ENCODE assay signal across 13 cellular contexts in the genomic region with DNA sequence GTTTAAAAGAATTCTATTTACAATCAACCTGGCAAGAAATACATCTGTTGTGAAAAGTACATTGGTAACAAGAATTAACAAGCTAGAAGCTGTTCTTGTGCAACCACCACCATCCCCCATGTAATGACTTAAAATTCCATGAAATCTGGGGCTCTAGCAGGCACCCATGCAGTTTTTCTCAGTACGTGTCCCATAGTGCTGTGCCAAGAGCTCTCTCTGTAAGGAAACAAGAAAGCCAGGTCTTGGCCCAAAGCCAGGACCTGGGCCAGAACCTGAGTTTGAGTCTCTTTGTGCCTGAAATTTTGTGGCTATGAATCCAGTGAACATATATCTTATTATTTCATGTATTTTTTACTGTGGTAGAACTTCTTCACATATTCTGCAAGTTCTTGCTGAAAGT. TPM values are rescaled to one million over a fixed set of nuclear protein-coding genes. Genes with fewer than 3 reads are reported as not detected.
DNase-seq lines count a peak whose midpoint lies in the region; ATAC-seq, FAIRE-seq and TF ChIP-seq lines count a peak whose summit lies in the region.
"Had no signal": no experiment of that assay in that cellular context is flagged by ENCODE, and none has a peak within 500 bp of the region (broad histone marks: within the 10 kb centered on the region; RNA-seq: fewer than 3 reads in every experiment).

No MANE protein-coding gene starts in this region.

- H3K9me3 Mint-ChIP-seq in activated naive CD8-positive, alpha-beta T cell treated with anti-CD3 and anti-CD28 coated beads for 36 hours, result no peaks in the 10 kb centered on the region
- H3K9me3 Mint-ChIP-seq: activated T-helper 17 cell treated with anti-CD3 and anti-CD28 coated beads, Interleukin-2, amount 50 U/mL, for 72 hours; natural killer cell had no signal

- WGBS in body of pancreas, 2 donors, result 0 to 12% methylated on average over 1 of the region's 1 CpG

- no peak overlapping the region for H3K27ac Mint-ChIP-seq in activated naive CD8-positive, alpha-beta T cell treated with anti-CD3 and anti-CD28 coated beads for 36 hours
- H3K27ac Mint-ChIP-seq: activated T-helper 17 cell treated with anti-CD3 and anti-CD28 coated beads, Interleukin-2, amount 50 U/mL, for 72 hours; natural killer cell had no signal

- FAIRE-seq in keratinocyte (lab: Jason Lieb, UNC), result no peak

- H3K9ac ChIP-seq in keratinocyte (ENCODE audit: control insufficient read depth, extremely low read depth, insufficient read depth, low read length), result no peak overlapping the region

- peaks cover 34% of the 10 kb centered on the region for H3K4me1 Mint-ChIP-seq in activated naive CD8-positive, alpha-beta T cell treated with anti-CD3 and anti-CD28 coated beads for 36 hours

- TF ChIP-seq CTCF in HFF-Myc (IDR thresholded peaks at IDR 0.05; ENCODE audit: low read depth, low read length, missing control alignments), result no peak
- TF ChIP-seq CTCF in body of pancreas (IDR thresholded peaks at IDR 0.05), result no peak
- no peak for TF ChIP-seq CTCF in keratinocyte (optimal IDR thresholded peaks at IDR 0.05 in 1 of 3, IDR thresholded peaks at IDR 0.05 in 1 of 3, conservative IDR thresholded peaks at IDR 0.05 in 1 of 3; ENCODE audit: extremely low read depth in 1 of 3, insufficient read depth in 2 of 3, low read length in 3 of 3)

- no peak for ATAC-seq in body of pancreas
- no peak for ATAC-seq in GM19035 (IDR thresholded peaks at IDR 0.05; ENCODE audit: unreplicated experiment)
- ATAC-seq: activated T-helper 17 cell treated with anti-CD3 and anti-CD28 coated beads, Interleukin-2, amount 50 U/mL, for 72 hours; natural killer cell had no signal

- no peak for TF ChIP-seq POLR2A in body of pancreas (IDR thresholded peaks at IDR 0.05)

- H3K4me3 ChIP-seq in HFF-Myc (replicated peaks; ENCODE audit: low read depth, low read length) (no peak overlapping the region), body of pancreas (no peak overlapping the region), keratinocyte (ENCODE audit: control insufficient read depth in 2 of 3, extremely low read depth in 1 of 3, insufficient read depth in 2 of 3, low read depth in 1 of 3, low read length in 3 of 3) (no peak overlapping the region)

- no peak overlapping the region for H2AFZ ChIP-seq in keratinocyte (ENCODE audit: control insufficient read depth, low read length)

- H3K36me3 ChIP-seq in body of pancreas (replicated peaks in 1 of 2; ENCODE audit: insufficient read depth in 1 of 2, low read depth in 2 of 2) (no peaks in the 10 kb centered on the region), keratinocyte (ENCODE audit: control insufficient read depth in 2 of 2, extremely low read depth in 1 of 2, insufficient read depth in 2 of 2, low read length in 2 of 2) (no peaks in the 10 kb centered on the region)

- no peaks in the 10 kb centered on the region for H3K27me3 Mint-ChIP-seq in activated naive CD8-positive, alpha-beta T cell treated with anti-CD3 and anti-CD28 coated beads for 36 hours
- H3K27me3 Mint-ChIP-seq: activated T-helper 17 cell treated with anti-CD3 and anti-CD28 coated beads, Interleukin-2, amount 50 U/mL, for 72 hours had no signal

- intact Hi-C loops in body of pancreas (cut with DNase I), result no loop called here

- H3K4me1 ChIP-seq in body of pancreas, result peaks cover 30% of the 10 kb centered on the region
- peaks cover 31% of the 10 kb centered on the region for H3K4me1 ChIP-seq in keratinocyte (ENCODE audit: control insufficient read depth, extremely low read depth, insufficient read depth, low read length)

- peaks cover 24% of the 10 kb centered on the region for H3K79me2 ChIP-seq in keratinocyte (ENCODE audit: control insufficient read depth, insufficient read depth, low read length)

- no peak overlapping the region for H3K27ac ChIP-seq in body of pancreas
- H3K27ac ChIP-seq in keratinocyte (ENCODE audit: control insufficient read depth, insufficient read depth, low read length), result no peak overlapping the region

- dilution Hi-C loops in keratinocyte (cut with MboI; ENCODE audit: extremely low pct_ligation_motif_present, low sequenced_read_pairs), result no loop called here

- H4K20me1 ChIP-seq in keratinocyte (ENCODE audit: control insufficient read depth, extremely low read depth, insufficient read depth, low read length), result no peaks in the 10 kb centered on the region

- peak overlapping the region; percentile 23 for H3K4me2 ChIP-seq in keratinocyte (ENCODE audit: control insufficient read depth, extremely low read depth, insufficient read depth, low read depth, low read length)

- H3K4me3 Mint-ChIP-seq in activated naive CD8-positive, alpha-beta T cell treated with anti-CD3 and anti-CD28 coated beads for 36 hours, result no peak overlapping the region
- H3K4me3 Mint-ChIP-seq: activated T-helper 17 cell treated with anti-CD3 and anti-CD28 coated beads, Interleukin-2, amount 50 U/mL, for 72 hours; natural killer cell had no signal

- H3K36me3 Mint-ChIP-seq in activated naive CD8-positive, alpha-beta T cell treated with anti-CD3 and anti-CD28 coated beads for 36 hours, result peaks cover 1% of the 10 kb centered on the region
- H3K36me3 Mint-ChIP-seq: natural killer cell had no signal

- H3K9me3 ChIP-seq in body of pancreas, result no peaks in the 10 kb centered on the region
- H3K9me3 ChIP-seq in keratinocyte (ENCODE audit: control insufficient read depth, low read depth, low read length), result no peaks in the 10 kb centered on the region

- H3K9me1 ChIP-seq in keratinocyte (ENCODE audit: control insufficient read depth, extremely low read depth, insufficient read depth, low read length), result no peaks in the 10 kb centered on the region

- H3K27me3 ChIP-seq in body of pancreas, result no peaks in the 10 kb centered on the region
- H3K27me3 ChIP-seq in keratinocyte (ENCODE audit: control insufficient read depth, extremely low read depth, insufficient read depth, low read length), result no peaks in the 10 kb centered on the region

- DNase-seq in AG08395 (ENCODE audit: low spot score) (peak; percentile 39), HFF-Myc (ENCODE audit: extremely low read depth, low read depth) (peak; percentile 6), body of pancreas (peak; percentile 53 to 79 (median 61)), keratinocyte (ENCODE audit: low read depth, low spot score) (no peak), T-helper 2 cell (no peak)
- no peak for DNase-seq in activated naive CD8-positive, alpha-beta T cell treated with anti-CD3 and anti-CD28 coated beads for 36 hours
- DNase-seq in activated CD4-positive, alpha-beta T cell treated with anti-CD3 and anti-CD28 coated beads, Interleukin-2, amount 50 U/mL, for 1 hour, result no peak
- DNase-seq: cerebellar nuclear complex; natural killer cell; NCI-H1417; NK-92 treated with Interleukin-12 subunit alpha and Interleukin-12 subunit beta, amount 100 ng/mL, for 24 hours had no signal

RNA-seq across cellular contexts. Expression of gene NUP93, which starts 46.6 kb away (rescaled TPM):
- 10 to 100 TPM; 12.2 to 19.1 TPM for total RNA-seq in body of pancreas
- polyA plus RNA-seq in keratinocyte, result 59.2 to 79.7 TPM (median 74.1 TPM) in 3 replicates
- polyA plus RNA-seq in keratinocyte (2011; ENCODE audit: low read depth), result 33.3 TPM
- 60.2 and 65.3 TPM in 2 replicates for polyA plus RNA-seq in keratinocyte (2011; cell fraction: cytosol; rRNA removed)
- polyA plus RNA-seq in keratinocyte (2011; cell fraction: nucleus; rRNA removed), result 107 and 120 TPM in 2 replicates
- polyA plus RNA-seq in keratinocyte (2012; ENCODE audit: low replicate concordance), result 45.0 and 83.5 TPM in 2 replicates
- 103 to 147 TPM (median 104 TPM) in 3 replicates for polyA minus RNA-seq in keratinocyte
- polyA minus RNA-seq in keratinocyte (2011; cell fraction: cytosol; rRNA and poly(A)+ RNA removed), result 89.4 TPM
- 41.3 and 74.2 TPM in 2 replicates for polyA minus RNA-seq in keratinocyte (2011; cell fraction: nucleus; rRNA and poly(A)+ RNA removed)
- total RNA-seq in activated naive CD8-positive, alpha-beta T cell treated with anti-CD3 and anti-CD28 coated beads for 36 hours, result 100 to 1,000 TPM; 153 to 172 TPM

Comparison
In these comparisons a context has a peak if more than half of its experiments do, and no peak if none do; other contexts are left out.
1. DNase-seq: peak in AG08395 (single experiment), HFF-Myc (single experiment) and body of pancreas (4 of 4); none in keratinocyte (single experiment), T-helper 2 cell (0 of 5), activated naive CD8-positive, alpha-beta T cell treated with anti-CD3 and anti-CD28 coated beads for 36 hours (single experiment) and activated CD4-positive, alpha-beta T cell treated with anti-CD3 and anti-CD28 coated beads, Interleukin-2, amount 50 U/mL, for 1 hour (single experiment).
2. RNA of gene NUP93, which starts 46.6 kb away (total RNA-seq): 153 to 172 TPM in activated naive CD8-positive, alpha-beta T cell treated with anti-CD3 and anti-CD28 coated beads for 36 hours; 12.2 to 19.1 TPM in body of pancreas; every median in the first group is over 4 times any median in the second.